Comparison of ENCODE assay signal across 17 cellular contexts in the genomic region with DNA sequence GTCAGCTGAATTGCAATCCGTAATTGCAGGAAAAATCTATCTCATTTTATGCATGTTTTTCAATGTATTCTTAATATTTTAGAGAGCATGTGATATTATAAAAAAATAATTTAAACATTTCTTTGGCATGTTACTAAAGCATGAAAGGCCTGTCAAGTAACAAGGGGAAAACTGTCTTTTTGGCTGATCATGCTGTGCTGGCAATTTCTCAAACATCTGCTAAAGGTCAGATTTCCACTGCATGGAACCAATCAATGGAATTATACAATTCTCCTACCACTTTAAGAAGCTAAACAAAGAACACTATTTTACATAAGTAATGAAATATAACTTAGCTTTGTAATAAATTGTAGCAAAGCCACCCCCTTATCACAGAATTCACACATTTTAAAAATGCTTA. TPM values are rescaled to one million over a fixed set of nuclear protein-coding genes. Genes with fewer than 3 reads are reported as not detected.
A peak's percentile ranks its signal among the peaks of the same experiment; 100 is the strongest.
DNase-seq lines count a peak whose midpoint lies in the region; ATAC-seq and TF ChIP-seq lines count a peak whose summit lies in the region.
"Had no signal": no experiment of that assay in that cellular context is flagged by ENCODE, and none has a peak within 500 bp of the region (broad histone marks: within the 10 kb centered on the region; RNA-seq: fewer than 3 reads in every experiment).

No MANE protein-coding gene starts in this region.

- H3K79me2 ChIP-seq in osteoblast (ENCODE audit: insufficient read depth, low read length), result peaks cover 89% of the 10 kb centered on the region

- POLR2A ChIA-PET in MCF 10A (lab: Yijun Ruan, JAX), result interaction anchor here (1.5 to 1.7 kb wide), 2 partner anchors 14 to 213 kb away, joined by 5 to 7 read pairs; no protein-coding TSS in a partner anchor

- peaks cover 10% of the 10 kb centered on the region for H3K4me1 ChIP-seq in osteoblast (ENCODE audit: insufficient read depth, low read length)

- H3K4me2 ChIP-seq in osteoblast (ENCODE audit: insufficient read depth, low read length), result peak overlapping the region; percentile 60

- H3K27ac Mint-ChIP-seq in MCF 10A (ENCODE audit: low read depth, unreplicated experiment), result no peak overlapping the region
- H3K27ac Mint-ChIP-seq: activated CD4-positive, alpha-beta T cell treated with anti-CD3 and anti-CD28 coated beads for 36 hours; activated naive CD8-positive, alpha-beta T cell treated with anti-CD3 and anti-CD28 coated beads for 36 hours had no signal

- no peaks in the 10 kb centered on the region for H3K36me3 Mint-ChIP-seq in MCF 10A (ENCODE audit: insufficient read depth, unreplicated experiment)

- no peak overlapping the region for H3K4me3 ChIP-seq in osteoblast (ENCODE audit: insufficient read depth, low read length)
- H3K4me3 ChIP-seq: body of pancreas, vagina had no signal

- peaks cover 3% of the 10 kb centered on the region for H4K20me1 ChIP-seq in osteoblast (ENCODE audit: insufficient read depth, low read length)

- no peak overlapping the region for H3K4me3 Mint-ChIP-seq in MCF 10A (ENCODE audit: unreplicated experiment)
- H3K4me3 Mint-ChIP-seq: activated CD4-positive, alpha-beta T cell treated with anti-CD3 and anti-CD28 coated beads for 36 hours; activated naive CD8-positive, alpha-beta T cell treated with anti-CD3 and anti-CD28 coated beads for 36 hours had no signal

- CTCF ChIA-PET in MCF 10A (lab: Yijun Ruan, JAX), result no interaction called here

- H3K9me3 ChIP-seq in osteoblast (ENCODE audit: low read depth, low read length), result no peaks in the 10 kb centered on the region
- H3K9me3 ChIP-seq: body of pancreas, left ventricle myocardium inferior, neutrophil, vagina had no signal

- no peaks in the 10 kb centered on the region for H3K27me3 ChIP-seq in osteoblast (ENCODE audit: insufficient read depth, low read length)
- H3K27me3 ChIP-seq: body of pancreas, neutrophil, vagina had no signal

- H3K9me3 Mint-ChIP-seq in MCF 10A (ENCODE audit: unreplicated experiment), result no peaks in the 10 kb centered on the region
- H3K9me3 Mint-ChIP-seq: activated naive CD8-positive, alpha-beta T cell treated with anti-CD3 and anti-CD28 coated beads for 36 hours had no signal

- no TSS peak for BruUV-seq in MCF 10A (replicated peaks; lab: Mats Ljungman, UMichigan)

- no peak overlapping the region for H2AFZ ChIP-seq in osteoblast (ENCODE audit: low read length)

- peaks cover 9% of the 10 kb centered on the region for H3K4me1 Mint-ChIP-seq in MCF 10A (ENCODE audit: insufficient read depth, unreplicated experiment)

- H3K27me3 Mint-ChIP-seq in MCF 10A (ENCODE audit: insufficient read depth, unreplicated experiment), result no peaks in the 10 kb centered on the region
- H3K27me3 Mint-ChIP-seq: activated CD4-positive, alpha-beta T cell treated with anti-CD3 and anti-CD28 coated beads for 36 hours; activated naive CD8-positive, alpha-beta T cell treated with anti-CD3 and anti-CD28 coated beads for 36 hours had no signal

- intact Hi-C loops in MCF 10A (cut with micrococcal nuclease), result no loop called here

- H3K27ac ChIP-seq in osteoblast (ENCODE audit: low read depth, low read length), result no peak overlapping the region
- H3K27ac ChIP-seq: body of pancreas, C4-2B, neutrophil, vagina had no signal

- no peaks in the 10 kb centered on the region for H3K36me3 ChIP-seq in osteoblast (ENCODE audit: insufficient read depth, low read length)
- H3K36me3 ChIP-seq: left ventricle myocardium inferior, neutrophil, vagina had no signal

- no peak for TF ChIP-seq CTCF in osteoblast (IDR thresholded peaks at IDR 0.05; ENCODE audit: extremely low read depth, low read depth, low read length)
- TF ChIP-seq CTCF in MCF 10A (IDR thresholded peaks at IDR 0.05; ENCODE audit: unreplicated experiment), result no peak

- DNase-seq in NCI-H2196 (lab: John Stamatoyannopoulos, UW; ENCODE audit: unreplicated experiment), result peak; percentile 3
- no peak for DNase-seq in NCI-H2196 treated with DMSO at 0.1 percent for 48 hours (lab: John Stamatoyannopoulos, UW; ENCODE audit: unreplicated experiment)
- DNase-seq in RPMI7951 (ENCODE audit: low read depth), result peak; percentile 27
- DNase-seq in fibroblast of peridontal ligament (ENCODE audit: extremely low read depth), result peak; percentile 91
- DNase-seq in osteoblast (ENCODE audit: insufficient read length, low spot score, missing footprints), result no peak
- no peak for DNase-seq in GDM1 (lab: John Stamatoyannopoulos, UW)
- no peak for DNase-seq in MCF 10A (ENCODE audit: unreplicated experiment)
- DNase-seq: activated CD4-positive, alpha-beta T cell treated with anti-CD3 and anti-CD28 coated beads for 36 hours; activated naive CD8-positive, alpha-beta T cell treated with anti-CD3 and anti-CD28 coated beads for 36 hours; body of pancreas; H7; left ventricle myocardium inferior; NCI-H1417 treated with DMSO at 0.1 percent for 48 hours had no signal

- no peak for ATAC-seq in HG03520 (IDR thresholded peaks at IDR 0.05; ENCODE audit: unreplicated experiment)
- ATAC-seq: activated CD4-positive, alpha-beta T cell treated with anti-CD3 and anti-CD28 coated beads for 36 hours; body of pancreas had no signal

RNA-seq across cellular contexts. Expression of a gene that starts 49.4 kb away (rescaled TPM):
- 43.8 and 57.0 TPM in 2 replicates for total RNA-seq in RPMI7951 (2014; rRNA removed; shearing (Covaris generic))
- 92.6 and 105 TPM in 2 replicates for total RNA-seq in osteoblast
- 91.9 and 101 TPM in 2 replicates for total RNA-seq in MCF 10A (2022)

Comparison
In these comparisons a context has a peak if more than half of its experiments do, and no peak if none do; other contexts are left out.
1. DNase-seq: peak in NCI-H2196 (single experiment), RPMI7951 (single experiment) and fibroblast of peridontal ligament (single experiment); none in NCI-H2196 treated with DMSO at 0.1 percent for 48 hours (single experiment), osteoblast (single experiment), GDM1 (single experiment) and MCF 10A (single experiment).